Comparison of ENCODE assay signal across 8 cellular contexts in the genomic region with DNA sequence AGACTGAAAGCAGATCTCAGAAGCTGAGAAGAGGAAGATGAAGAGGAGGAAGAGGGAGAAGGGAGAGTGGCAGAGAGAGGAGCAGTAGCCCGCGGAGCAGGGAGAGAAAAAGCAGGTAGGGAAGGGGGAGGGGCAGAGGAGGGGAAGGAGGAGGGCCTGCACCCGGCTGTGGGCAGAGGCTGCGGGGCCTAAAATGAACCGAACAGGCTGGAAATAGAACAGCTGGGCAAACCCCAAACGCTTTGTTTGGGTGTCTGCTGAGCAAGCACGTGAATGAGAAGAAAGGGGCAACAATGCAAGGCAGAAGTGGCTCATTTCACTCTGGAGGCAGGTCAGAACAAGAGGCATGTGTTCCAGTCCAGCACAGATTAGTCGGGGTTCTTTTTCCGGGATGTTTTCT. TPM values are rescaled to one million over a fixed set of nuclear protein-coding genes. Genes with fewer than 3 reads are reported as not detected.
DNase-seq lines count a peak whose midpoint lies in the region; ATAC-seq and TF ChIP-seq lines count a peak whose summit lies in the region.

No MANE protein-coding gene starts in this region.

- no peak overlapping the region for H3K4me2 ChIP-seq in DND-41 (ENCODE audit: insufficient read depth, low read length)

- peak overlapping the region in 2 of 3 donors; percentile 10 to 94 for H3K27ac Mint-ChIP-seq in IgD-negative memory B cell

- H3K79me2 ChIP-seq in DND-41 (ENCODE audit: insufficient read depth, low read length): no peaks in the 10 kb centered on the region

- no peaks in the 10 kb centered on the region for H3K27me3 ChIP-seq in DND-41 (ENCODE audit: insufficient read depth, low read length, poor library complexity)

- H3K4me1 Mint-ChIP-seq in IgD-negative memory B cell: peaks cover 15 to 28% (median 15%) of the 10 kb centered on the region in 3 donors

- no peaks in the 10 kb centered on the region for H3K4me1 ChIP-seq in DND-41 (ENCODE audit: insufficient read depth, low read length)

- peak overlapping the region in 3 of 4 donors; percentile 35 to 80 (median 70) for H3K4me3 Mint-ChIP-seq in IgD-negative memory B cell

- H3K27me3 Mint-ChIP-seq in IgD-negative memory B cell: peaks cover 2% of the 10 kb centered on the region

- H3K4me3 ChIP-seq in DND-41 (ENCODE audit: low read depth in 1 of 2, low read length in 2 of 2): no peak overlapping the region

- H3K9me3 ChIP-seq in DND-41 (ENCODE audit: insufficient read depth, low read length, severe bottlenecking): no peaks in the 10 kb centered on the region

- H3K36me3 ChIP-seq in DND-41 (ENCODE audit: insufficient read depth, low read length): no peaks in the 10 kb centered on the region

- ATAC-seq in DND-41 (ENCODE audit: insufficient read depth, low read depth): 0 out of 3 replicates have a peak, but pooled peaks have one; percentile 18
- peak; percentile 52 for ATAC-seq in GM19025 (IDR thresholded peaks at IDR 0.05; ENCODE audit: low read depth, unreplicated experiment)
- ATAC-seq in esophagus mucosa: peak; percentile 65
- ATAC-seq in HG03139 (IDR thresholded peaks at IDR 0.05; ENCODE audit: unreplicated experiment): no peak
- no peak for ATAC-seq in left lobe of liver

- H2AFZ ChIP-seq in DND-41 (ENCODE audit: low read depth, low read length): no peak overlapping the region

- peaks cover 4% of the 10 kb centered on the region for H3K36me3 Mint-ChIP-seq in IgD-negative memory B cell

- H4K20me1 ChIP-seq in DND-41 (ENCODE audit: insufficient read depth, low read length): no peaks in the 10 kb centered on the region; the same call in 1 of the 2 replicates

- TF ChIP-seq CTCF in DND-41 (IDR thresholded peaks at IDR 0.05; ENCODE audit: borderline replicate concordance, extremely low read depth, low read length, poor library complexity, severe bottlenecking): no peak

- H3K9ac ChIP-seq in DND-41 (ENCODE audit: low read depth, low read length): no peak overlapping the region

- DNase-seq in DND-41 (no peak), inferior parietal cortex (ENCODE audit: extremely low spot score) (no peak), left lobe of liver (ENCODE audit: low spot score) (no peak)
- no peak for DNase-seq in stimulated activated naive CD4-positive, alpha-beta T cell treated with Interleukin-2 at 50 U/mL for 16 hours (lab: John Stamatoyannopoulos, UW)

- no peaks in the 10 kb centered on the region for H3K9me3 Mint-ChIP-seq in IgD-negative memory B cell

- H3K27ac ChIP-seq in DND-41 (ENCODE audit: low read length): no peak overlapping the region

RNA-seq across cellular contexts. Expression of a gene that starts 33.5 kb away (rescaled TPM):
- 1.8 TPM for polyA plus RNA-seq in IgD-negative memory B cell
- total RNA-seq in esophagus mucosa: 5.8 TPM
- total RNA-seq in left lobe of liver: 1.8 TPM

Comparison
In these comparisons a context has a peak if more than half of its experiments do, and no peak if none do; other contexts are left out.
1. ATAC-seq: peak in DND-41 (single experiment), GM19025 (single experiment) and esophagus mucosa (single experiment); none in HG03139 (single experiment) and left lobe of liver (single experiment).